22 cellular contexts compared by ENCODE assay signal in the genomic region with DNA sequence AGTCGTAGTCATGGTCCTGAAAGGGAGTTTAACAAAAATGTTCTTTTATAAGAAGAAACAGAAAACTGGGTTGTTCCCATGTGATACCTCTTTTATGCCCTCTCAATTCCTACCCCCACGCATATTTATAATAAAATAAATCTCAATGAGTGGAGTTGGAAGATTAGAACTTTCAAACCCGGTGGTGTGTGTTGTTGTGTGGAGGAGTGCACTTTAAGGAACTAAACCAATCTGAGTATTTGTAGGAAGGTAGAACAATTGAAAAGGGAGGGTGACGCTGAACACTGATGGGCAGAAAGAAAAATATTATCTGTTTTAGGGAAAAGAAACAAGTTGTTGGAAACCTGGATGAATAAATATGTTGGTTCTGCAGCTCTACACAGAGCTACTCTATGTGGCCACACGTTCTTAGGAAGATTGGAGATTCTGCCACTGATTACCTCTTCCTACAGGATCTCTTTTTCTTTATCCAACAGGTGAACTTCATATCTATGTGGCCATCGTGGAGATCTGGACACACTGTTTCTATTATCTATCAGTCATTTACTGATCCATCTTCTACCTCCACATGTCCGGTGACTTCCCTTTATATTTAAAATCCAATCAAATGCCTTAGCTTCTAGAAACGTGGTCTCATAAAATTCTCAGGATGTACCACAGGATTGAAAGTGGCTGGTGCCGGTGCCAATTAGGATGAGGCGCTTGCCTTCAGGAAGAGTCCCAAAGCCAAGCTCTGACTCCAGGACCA.
"Had no signal": no experiment of that assay in that cellular context is flagged by ENCODE, and none has a peak within 500 bp of the region (broad histone marks: within the 10 kb centered on the region; RNA-seq: fewer than 3 reads in every experiment).

No MANE protein-coding gene starts in this region.

- H3K36me3 ChIP-seq: adrenal gland, upper lobe of left lung had no signal

- H3K9ac ChIP-seq: parathyroid adenoma had no signal

- DNase-seq: activated CD4-positive, alpha-beta T cell treated with anti-CD3 and anti-CD28 coated beads for 48 hours; activated CD4-positive, CD25-positive, alpha-beta regulatory T cell; activated effector memory CD4-positive, alpha-beta T cell treated with Interleukin-2 at 50 U/mL for 16 hours; activated T-cell treated with anti-CD3 and anti-CD28 coated beads, Interleukin-2, amount 50 U/mL, for 1 hour; adrenal gland; central memory CD4-positive, alpha-beta T cell; dermis blood vessel endothelial cell; effector CD8-positive, alpha-beta T cell; foreskin melanocyte; hippocampal formation; nephron progenitor cell; small intestine; testis; upper lobe of left lung had no signal

- H3K4me3 ChIP-seq: adrenal gland, testis, upper lobe of left lung had no signal

- H3K4me3 Mint-ChIP-seq: memory B cell; nephron progenitor cell; stimulated activated memory B cell treated with anti-CD40 and anti-IgM and Interleukin-4, amounts not matched to agents 10 μg/mL and 1 μg/mL and 100 μg/mL, for 72 hours had no signal

- H3K9me3 ChIP-seq: adrenal gland, testis, upper lobe of left lung had no signal

- ATAC-seq: activated naive CD4-positive, alpha-beta T cell treated with anti-CD3 and anti-CD28 coated beads, Interleukin-2, amount 50 U/mL, for 72 hours; esophagus mucosa; sciatic nerve; SK-N-SH treated with all-trans-retinoic acid at 6 μM for 48 hours; stimulated activated memory B cell treated with anti-CD40 and anti-IgM and Interleukin-4, amounts not matched to agents 10 μg/mL and 1 μg/mL and 100 μg/mL, for 72 hours had no signal

- H3K27ac Mint-ChIP-seq: activated naive CD4-positive, alpha-beta T cell treated with anti-CD3 and anti-CD28 coated beads, Interleukin-2, amount 50 U/mL, for 72 hours; memory B cell; nephron progenitor cell; stimulated activated memory B cell treated with anti-CD40 and anti-IgM and Interleukin-4, amounts not matched to agents 10 μg/mL and 1 μg/mL and 100 μg/mL, for 72 hours had no signal

- FAIRE-seq: astrocyte, small intestine had no signal

- H3K9me3 Mint-ChIP-seq: nephron progenitor cell had no signal

- H3K36me3 Mint-ChIP-seq: stimulated activated memory B cell treated with anti-CD40 and anti-IgM and Interleukin-4, amounts not matched to agents 10 μg/mL and 1 μg/mL and 100 μg/mL, for 72 hours had no signal
